Comparison of ENCODE assay signal across 9 cellular contexts in the genomic region with DNA sequence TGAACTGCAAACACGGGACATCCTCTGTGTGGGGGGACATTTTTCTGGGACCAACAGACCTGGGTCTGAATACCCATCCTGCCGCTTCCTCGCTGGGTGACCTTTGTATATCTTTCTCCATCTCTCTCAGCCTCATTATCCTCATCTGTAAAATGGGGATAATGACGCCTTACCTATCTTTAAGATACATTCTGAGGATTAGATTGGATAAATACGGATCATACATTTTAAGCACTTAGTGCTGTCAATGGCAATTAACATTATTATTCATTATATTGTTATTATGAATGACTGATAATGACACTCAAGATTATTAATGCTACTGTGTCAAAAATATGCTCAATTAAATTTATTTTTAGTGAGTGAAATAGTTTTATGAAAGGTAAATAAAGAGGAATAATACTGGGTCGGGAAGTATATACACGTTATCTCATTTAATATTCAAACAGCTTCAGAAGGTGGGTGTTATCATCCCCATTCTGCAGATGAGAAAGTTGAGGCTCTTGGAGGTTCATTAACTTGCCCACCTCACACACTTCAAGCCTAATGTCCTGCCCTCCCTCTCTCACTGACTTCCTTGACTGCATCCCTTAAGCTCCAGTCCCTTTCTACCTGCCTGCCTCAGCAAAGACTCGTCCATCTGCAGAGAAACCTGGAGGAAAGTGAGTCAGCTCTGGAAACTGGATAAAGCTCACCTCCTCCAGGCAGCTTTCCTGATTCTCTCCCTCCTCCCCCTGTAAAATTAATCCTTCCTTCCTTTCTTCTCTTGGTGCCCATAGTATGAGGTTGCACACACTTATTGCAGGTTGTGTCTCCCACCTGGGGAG.
DNase-seq lines count a peak whose midpoint lies in the region; ATAC-seq and TF ChIP-seq lines count a peak whose summit lies in the region.
"Had no signal": no experiment of that assay in that cellular context is flagged by ENCODE, and none has a peak within 500 bp of the region (broad histone marks: within the 10 kb centered on the region; RNA-seq: fewer than 3 reads in every experiment).

No MANE protein-coding gene starts in this region.

- H3K9me3 Mint-ChIP-seq in nephron: no peaks in the 10 kb centered on the region

- peak overlapping the region; percentile 66 to 76 for H3K9ac ChIP-seq in duodenal mucosa (ENCODE audit: low read depth in 1 of 2, low read length in 2 of 2)

- H3K4me3 Mint-ChIP-seq in nephron: peak overlapping the region; percentile 81 to 85 (median 82)

- H3K36me3 ChIP-seq in MG63 (no peaks in the 10 kb centered on the region), duodenal mucosa (ENCODE audit: control insufficient read depth in 1 of 2, insufficient read depth in 2 of 2, low read length in 2 of 2) (no peaks in the 10 kb centered on the region)

- H3K27me3 ChIP-seq in MG63 (no peaks in the 10 kb centered on the region), duodenal mucosa (ENCODE audit: control insufficient read depth in 1 of 2, insufficient read depth in 2 of 2, low read length in 2 of 2) (no peaks in the 10 kb centered on the region)

- no peaks in the 10 kb centered on the region for H3K36me3 Mint-ChIP-seq in nephron (ENCODE audit: low read depth)

- peak overlapping the region; percentile 26 to 95 (median 88) for H3K27ac Mint-ChIP-seq in nephron

- H3K4me3 ChIP-seq in AG10803 (ENCODE audit: low read length): peak overlapping the region; percentile 50
- peak overlapping the region; percentile 50 for H3K4me3 ChIP-seq in MG63
- peak overlapping the region; percentile 52 to 67 for H3K4me3 ChIP-seq in duodenal mucosa (ENCODE audit: low read depth in 1 of 2, low read length in 2 of 2)

- TF ChIP-seq CTCF in AG10803 (conservative IDR thresholded peaks at IDR 0.05; ENCODE audit: low read length): no peak
- TF ChIP-seq CTCF in nephron (IDR thresholded peaks at IDR 0.05; ENCODE audit: unreplicated experiment in 3 of 3): no peak

- H3K27me3 Mint-ChIP-seq in nephron (ENCODE audit: low read depth): no peaks in the 10 kb centered on the region

- no peaks in the 10 kb centered on the region for H3K9me3 ChIP-seq in MG63
- no peaks in the 10 kb centered on the region for H3K9me3 ChIP-seq in duodenal mucosa (ENCODE audit: control insufficient read depth in 1 of 2, low read length in 2 of 2)

- H3K4me1 ChIP-seq in duodenal mucosa (ENCODE audit: control insufficient read depth in 1 of 2, insufficient read depth in 2 of 2, low read length in 2 of 2): peaks cover 35 to 36% of the 10 kb centered on the region in 2 donors

- peak overlapping the region; percentile 79 for H3K27ac ChIP-seq in duodenal mucosa (ENCODE audit: low read depth, low read length)

- DNase-seq in AG10803 (ENCODE audit: low read depth) (no peak), MG63 (no peak), NCI-H2081 (lab: John Stamatoyannopoulos, UW) (no peak), cerebellar nuclear complex (lab: John Stamatoyannopoulos, UW) (no peak), NCI-H1092 treated with DMSO at 0.1 percent for 48 hours (lab: John Stamatoyannopoulos, UW) (no peak)
- DNase-seq: NCI-H524 treated with DMSO at 0.1 percent for 48 hours had no signal

- H3K4me1 Mint-ChIP-seq in nephron: peaks cover 53% of the 10 kb centered on the region

- no peak for ATAC-seq in GM19395 (IDR thresholded peaks at IDR 0.05; ENCODE audit: unreplicated experiment)
